ENCODE assay signal across 7 cellular contexts in the genomic region with DNA sequence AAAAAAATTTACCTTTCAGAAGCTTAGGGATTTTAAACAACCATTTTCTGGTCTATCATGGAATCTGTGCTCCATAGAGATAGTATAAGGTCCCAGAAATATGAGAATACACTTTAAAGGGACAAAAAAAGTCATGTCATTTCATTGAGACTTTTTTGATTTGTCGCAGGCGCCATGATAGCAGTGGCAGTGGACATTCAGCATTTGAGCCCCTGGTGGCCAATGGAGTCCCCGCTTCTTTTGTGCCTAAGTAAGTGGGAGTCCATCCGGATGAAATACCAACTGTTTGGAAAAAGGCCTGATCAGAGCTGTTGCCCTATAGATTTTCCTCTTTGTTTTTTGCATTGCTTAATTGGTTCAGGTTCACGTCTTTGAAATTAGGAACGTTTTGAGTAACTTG. TPM values are rescaled to one million over a fixed set of nuclear protein-coding genes. Genes with fewer than 3 reads are reported as not detected.
DNase-seq lines count a peak whose midpoint lies in the region; ATAC-seq and TF ChIP-seq lines count a peak whose summit lies in the region.
"Not testable (repeated sequence)": the region's sequence is repeated elsewhere in the genome, so short reads cannot be mapped to it uniquely, and the experiment has no call there.
"Had no signal": no experiment of that assay in that cellular context is flagged by ENCODE, and none has a peak within 500 bp of the region (broad histone marks: within the 10 kb centered on the region; RNA-seq: fewer than 3 reads in every experiment).

No MANE protein-coding gene starts in this region.

- peaks cover 27% of the 10 kb centered on the region for H3K4me1 Mint-ChIP-seq in activated T-cell treated with anti-CD3 and anti-CD28 coated beads, Interleukin-2, amount 50 U/mL, for 72 hours (ENCODE audit: low read depth)
- H3K4me1 Mint-ChIP-seq in chondrocyte (ENCODE audit: low read depth): peaks cover 25% of the 10 kb centered on the region
- H3K4me1 Mint-ChIP-seq in neural crest cell: peaks cover 26% of the 10 kb centered on the region

- intact Hi-C loops in esophagus muscularis mucosa (cut with DNase I): not testable (repeated sequence)

- DNase-seq in DMS53 (lab: John Stamatoyannopoulos, UW) (peak; percentile 12), esophagus muscularis mucosa (ENCODE audit: extremely low spot score) (peak; percentile 7)
- DNase-seq in HFF-Myc (ENCODE audit: extremely low read depth, low read depth); activated T-cell treated with anti-CD3 and anti-CD28 coated beads, Interleukin-2, amount 50 U/mL, for 72 hours; chondrocyte (ENCODE audit: low spot score); neural crest cell (ENCODE audit: low read depth, low spot score): not testable (repeated sequence)

- H3K4me3 ChIP-seq in HFF-Myc (replicated peaks; ENCODE audit: low read depth, low read length); esophagus muscularis mucosa: not testable (repeated sequence)

- H3K27ac ChIP-seq in esophagus muscularis mucosa (replicated peaks in 1 of 4): not testable (repeated sequence)

- not testable (repeated sequence) for H3K9me3 Mint-ChIP-seq in activated T-cell treated with anti-CD3 and anti-CD28 coated beads, Interleukin-2, amount 50 U/mL, for 72 hours; chondrocyte (ENCODE audit: low read depth); neural crest cell

- TF ChIP-seq CTCF in HFF-Myc (IDR thresholded peaks at IDR 0.05; ENCODE audit: low read depth, low read length, missing control alignments) (peak; percentile 8), chondrocyte (IDR thresholded peaks at IDR 0.05) (peak; percentile 15)
- not testable (repeated sequence) for TF ChIP-seq CTCF in esophagus muscularis mucosa (IDR thresholded peaks at IDR 0.05); neural crest cell (conservative IDR thresholded peaks at IDR 0.05)

- not testable (repeated sequence) for H3K9me3 ChIP-seq in esophagus muscularis mucosa

- WGBS in esophagus muscularis mucosa: 90% methylated on average over 6 of the region's 6 CpGs

- not testable (repeated sequence) for TF ChIP-seq EP300 in esophagus muscularis mucosa (IDR thresholded peaks at IDR 0.05)

- H3K27ac Mint-ChIP-seq in activated T-cell treated with anti-CD3 and anti-CD28 coated beads, Interleukin-2, amount 50 U/mL, for 72 hours: peak overlapping the region; percentile 81
- not testable (repeated sequence) for H3K27ac Mint-ChIP-seq in chondrocyte (ENCODE audit: unreplicated experiment); neural crest cell (ENCODE audit: unreplicated experiment)

- H3K4me3 Mint-ChIP-seq in activated T-cell treated with anti-CD3 and anti-CD28 coated beads, Interleukin-2, amount 50 U/mL, for 72 hours; chondrocyte (ENCODE audit: unreplicated experiment): not testable (repeated sequence)
- peak overlapping the region; percentile 59 for H3K4me3 Mint-ChIP-seq in neural crest cell

- peaks cover 50 to 62% (median 56%) of the 10 kb centered on the region in 4 donors for H3K36me3 ChIP-seq in esophagus muscularis mucosa

- not testable (repeated sequence) for H3K27me3 Mint-ChIP-seq in activated T-cell treated with anti-CD3 and anti-CD28 coated beads, Interleukin-2, amount 50 U/mL, for 72 hours (ENCODE audit: low read depth); chondrocyte (ENCODE audit: low read depth); neural crest cell (ENCODE audit: low read depth)

- peaks cover 15 to 35% of the 10 kb centered on the region in 2 donors for H3K36me3 Mint-ChIP-seq in activated T-cell treated with anti-CD3 and anti-CD28 coated beads, Interleukin-2, amount 50 U/mL, for 72 hours (ENCODE audit: insufficient read depth in 2 of 2)
- H3K36me3 Mint-ChIP-seq in chondrocyte (ENCODE audit: low read depth) (peaks cover 29% of the 10 kb centered on the region), neural crest cell (ENCODE audit: low read depth) (peaks cover 16% of the 10 kb centered on the region)

- H3K4me1 ChIP-seq in esophagus muscularis mucosa: peaks cover 19 to 35% (median 30%) of the 10 kb centered on the region in 4 donors

- not testable (repeated sequence) for H3K27me3 ChIP-seq in esophagus muscularis mucosa

- not testable (repeated sequence) for TF ChIP-seq POLR2A in esophagus muscularis mucosa (IDR thresholded peaks at IDR 0.05; ENCODE audit: low read depth)

- ATAC-seq in activated T-cell treated with anti-CD3 and anti-CD28 coated beads, Interleukin-2, amount 50 U/mL, for 72 hours (replicated peaks in 1 of 2): not testable (repeated sequence)

RNA-seq across cellular contexts. Expression of a gene that starts 3.3 kb away (rescaled TPM):
- 10 to 100 TPM; 63.4 to 68.0 TPM for total RNA-seq in activated T-cell treated with anti-CD3 and anti-CD28 coated beads, Interleukin-2, amount 50 U/mL, for 72 hours
- total RNA-seq in chondrocyte (30.7 to 36.1 TPM (median 34.0 TPM) in 3 replicates), esophagus muscularis mucosa (10 to 100 TPM; 15.6 to 26.2 (median 17.2) TPM), neural crest cell (68.8 and 74.3 TPM in 2 replicates)

RNA-seq across cellular contexts. Expression of a gene that starts 41.0 kb away (rescaled TPM):
- 1 to 10 TPM; 1.8 TPM for total RNA-seq in activated T-cell treated with anti-CD3 and anti-CD28 coated beads, Interleukin-2, amount 50 U/mL, for 72 hours
- total RNA-seq in chondrocyte (0.49 to 0.75 TPM (median 0.60 TPM) in 3 replicates), esophagus muscularis mucosa (1 to 10 TPM in 1 of 4 donors, not detected in 3; 1.2 TPM), neural crest cell (0.96 and 1.8 TPM in 2 replicates)
- total RNA-seq: G401 had no signal
